Comparison of ENCODE assay signal across 1 cellular context in the genomic region with DNA sequence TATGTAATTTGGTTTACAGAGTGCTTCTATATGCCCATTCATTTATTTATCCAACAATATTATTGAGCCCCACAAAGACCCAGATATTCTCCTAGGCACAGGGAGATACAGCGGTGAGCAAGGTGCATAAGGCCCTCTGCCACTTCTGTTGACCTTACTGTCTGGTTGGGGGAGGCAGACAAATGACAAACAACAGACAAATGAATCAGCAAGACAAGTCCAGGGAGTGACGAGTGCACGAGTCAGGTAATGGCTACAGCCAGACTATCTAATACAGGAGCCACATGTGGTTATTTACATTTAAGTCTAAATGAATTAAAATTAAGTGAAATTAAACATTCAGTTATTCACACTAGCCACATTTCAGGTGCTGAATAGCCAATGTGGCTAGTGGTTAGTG.
TF ChIP-seq lines count a peak whose summit lies in the region.

No MANE protein-coding gene starts in this region.

TF ChIP-seq in WTC11, 78 proteins besides CTCF, POLR2A, EP300 and RAD21 (continued from another document):
- TF ChIP-seq, protein P1, sequence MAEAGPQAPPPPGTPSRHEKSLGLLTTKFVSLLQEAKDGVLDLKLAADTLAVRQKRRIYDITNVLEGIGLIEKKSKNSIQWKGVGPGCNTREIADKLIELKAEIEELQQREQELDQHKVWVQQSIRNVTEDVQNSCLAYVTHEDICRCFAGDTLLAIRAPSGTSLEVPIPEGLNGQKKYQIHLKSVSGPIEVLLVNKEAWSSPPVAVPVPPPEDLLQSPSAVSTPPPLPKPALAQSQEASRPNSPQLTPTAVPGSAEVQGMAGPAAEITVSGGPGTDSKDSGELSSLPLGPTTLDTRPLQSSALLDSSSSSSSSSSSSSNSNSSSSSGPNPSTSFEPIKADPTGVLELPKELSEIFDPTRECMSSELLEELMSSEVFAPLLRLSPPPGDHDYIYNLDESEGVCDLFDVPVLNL (CRISPR knock-in tag; IDR thresholded peaks at IDR 0.05; ENCODE audit: borderline replicate concordance, low read depth): no peak
- TF ChIP-seq ZNF263 (CRISPR knock-in tag; IDR thresholded peaks at IDR 0.05; ENCODE audit: low read depth) (no peak), ZBTB21 (CRISPR knock-in tag; IDR thresholded peaks at IDR 0.05; ENCODE audit: borderline replicate concordance) (no peak), PRRX2 (CRISPR knock-in tag; IDR thresholded peaks at IDR 0.05) (no peak), CREB1 (CRISPR knock-in tag; IDR thresholded peaks at IDR 0.05) (no peak), ATF1 (CRISPR knock-in tag; IDR thresholded peaks at IDR 0.05) (no peak), MYBL2 (CRISPR knock-in tag; IDR thresholded peaks at IDR 0.05) (no peak)
- TF ChIP-seq, protein P2, sequence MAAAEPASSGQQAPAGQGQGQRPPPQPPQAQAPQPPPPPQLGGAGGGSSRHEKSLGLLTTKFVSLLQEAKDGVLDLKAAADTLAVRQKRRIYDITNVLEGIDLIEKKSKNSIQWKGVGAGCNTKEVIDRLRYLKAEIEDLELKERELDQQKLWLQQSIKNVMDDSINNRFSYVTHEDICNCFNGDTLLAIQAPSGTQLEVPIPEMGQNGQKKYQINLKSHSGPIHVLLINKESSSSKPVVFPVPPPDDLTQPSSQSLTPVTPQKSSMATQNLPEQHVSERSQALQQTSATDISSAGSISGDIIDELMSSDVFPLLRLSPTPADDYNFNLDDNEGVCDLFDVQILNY (CRISPR knock-in tag; IDR thresholded peaks at IDR 0.05): no peak
- TF ChIP-seq, protein P3, sequence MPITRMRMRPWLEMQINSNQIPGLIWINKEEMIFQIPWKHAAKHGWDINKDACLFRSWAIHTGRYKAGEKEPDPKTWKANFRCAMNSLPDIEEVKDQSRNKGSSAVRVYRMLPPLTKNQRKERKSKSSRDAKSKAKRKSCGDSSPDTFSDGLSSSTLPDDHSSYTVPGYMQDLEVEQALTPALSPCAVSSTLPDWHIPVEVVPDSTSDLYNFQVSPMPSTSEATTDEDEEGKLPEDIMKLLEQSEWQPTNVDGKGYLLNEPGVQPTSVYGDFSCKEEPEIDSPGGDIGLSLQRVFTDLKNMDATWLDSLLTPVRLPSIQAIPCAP (CRISPR knock-in tag; IDR thresholded peaks at IDR 0.05): no peak
- TF ChIP-seq, protein P4, sequence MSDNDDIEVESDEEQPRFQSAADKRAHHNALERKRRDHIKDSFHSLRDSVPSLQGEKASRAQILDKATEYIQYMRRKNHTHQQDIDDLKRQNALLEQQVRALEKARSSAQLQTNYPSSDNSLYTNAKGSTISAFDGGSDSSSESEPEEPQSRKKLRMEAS (CRISPR knock-in tag; IDR thresholded peaks at IDR 0.05): no peak
